Comparison of ENCODE assay signal across 27 cellular contexts in the genomic region with DNA sequence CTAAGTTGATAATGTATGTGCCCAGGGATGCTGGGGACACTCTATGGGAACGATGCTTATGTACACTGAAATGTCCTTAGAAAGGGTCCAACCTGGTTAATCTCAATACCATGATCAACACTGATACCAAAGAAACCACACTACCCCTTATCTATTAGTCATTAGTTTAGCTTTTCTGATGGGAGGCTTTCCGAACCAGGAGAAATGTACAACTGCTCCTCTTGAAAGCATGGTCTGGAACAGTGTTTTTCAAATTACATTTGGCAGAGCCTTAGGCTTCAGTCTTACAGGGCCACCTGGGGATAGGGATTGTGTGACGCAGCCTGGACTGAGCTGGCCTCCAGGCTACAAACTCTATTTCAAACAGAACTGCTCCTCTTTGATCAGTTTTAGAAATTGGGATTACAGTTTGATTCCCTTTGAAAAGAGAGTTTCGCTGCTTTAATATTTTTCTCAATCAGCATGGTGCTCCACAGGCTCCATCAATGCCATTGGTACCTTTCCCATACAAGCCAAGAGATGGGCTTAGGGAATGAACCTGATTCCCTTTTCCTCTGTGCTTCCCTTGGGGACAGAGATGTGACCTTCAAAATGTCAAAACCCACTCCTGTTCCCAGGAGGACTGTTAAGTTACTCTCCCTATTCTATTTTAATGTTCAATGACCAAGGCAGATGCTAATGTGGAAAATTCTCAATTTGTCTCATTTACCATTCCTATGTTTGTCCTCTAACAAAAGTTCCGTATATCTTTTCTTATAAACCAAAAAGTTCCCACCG.
"Had no signal": no experiment of that assay in that cellular context is flagged by ENCODE, and none has a peak within 500 bp of the region (broad histone marks: within the 10 kb centered on the region; RNA-seq: fewer than 3 reads in every experiment).

No MANE protein-coding gene starts in this region.

- H2AFZ ChIP-seq: parathyroid adenoma had no signal

- H3K9ac ChIP-seq: parathyroid adenoma had no signal

- H3K4me3 ChIP-seq: esophagus muscularis mucosa, lower lobe of right lung, right lobe of liver, skin epidermis, upper lobe of left lung, vagina had no signal

- H3K27me3 ChIP-seq: esophagus muscularis mucosa, right lobe of liver, upper lobe of left lung, vagina had no signal

- H3K27ac ChIP-seq: esophagus muscularis mucosa, lower lobe of right lung, parathyroid adenoma, right lobe of liver, skin epidermis, upper lobe of left lung, vagina had no signal

- H3K36me3 ChIP-seq: esophagus muscularis mucosa, lower lobe of right lung, right lobe of liver, upper lobe of left lung, vagina had no signal

- H3K79me2 ChIP-seq: parathyroid adenoma had no signal

- ATAC-seq: activated CD8-positive, alpha-beta memory T cell treated with anti-CD3 and anti-CD28 coated beads, Interleukin-2, amount 10 ng/mL, durations not matched to agents 7 days and 5 days; activated CD8-positive, alpha-beta T cell treated with anti-CD3 and anti-CD28 coated beads for 36 hours; activated naive CD8-positive, alpha-beta T cell treated with anti-CD3 and anti-CD28 coated beads, Interleukin-2, amount 50 U/mL, for 24 hours; lower lobe of right lung; naive thymus-derived CD8-positive, alpha-beta T cell; right lobe of liver; stimulated activated effector memory CD8-positive, alpha-beta T cell treated with anti-CD3 and anti-CD28 coated beads, Interleukin-12 subunit alpha, Interleukin-12 subunit beta, amount 100 ng/mL, for 72 hours had no signal

- H3K9me3 ChIP-seq: esophagus muscularis mucosa, lower lobe of right lung, right lobe of liver, upper lobe of left lung, vagina had no signal

- DNase-seq: activated B cell treated with CpG ODN at 0.5 μM for 24 hours; activated CD4-positive, alpha-beta T cell treated with anti-CD3 and anti-CD28 coated beads, Interleukin-2, amount 50 U/mL, for 1 hour; activated CD8-positive, alpha-beta memory T cell treated with anti-CD3 and anti-CD28 coated beads, Interleukin-2, amount 10 ng/mL, durations not matched to agents 7 days and 5 days; activated CD8-positive, alpha-beta T cell treated with anti-CD3 and anti-CD28 coated beads for 36 hours; activated naive CD8-positive, alpha-beta T cell treated with anti-CD3 and anti-CD28 coated beads, Interleukin-2, amount 50 U/mL, for 24 hours; activated T-cell treated with anti-CD3 and anti-CD28 coated beads, Interleukin-2, amount 50 U/mL, for 48 hours; dermis blood vessel endothelial cell; effector CD4-positive, alpha-beta T cell; glutamatergic neuron; hippocampal formation; kidney; lower lobe of right lung; mesenchymal stem cell; naive thymus-derived CD8-positive, alpha-beta T cell; occipital lobe; right lobe of liver; stimulated activated CD4-positive, alpha-beta T cell treated with anti-CD3 and anti-CD28 coated beads, Interleukin-4, amount 100 ng/mL, for 24 hours; T-helper 1 cell; upper lobe of left lung had no signal

- H3K4me1 ChIP-seq: esophagus muscularis mucosa, lower lobe of right lung, parathyroid adenoma, right lobe of liver, upper lobe of left lung, vagina had no signal

- FAIRE-seq: bronchial epithelial cell, colon, frontal cortex, kidney had no signal
